2 cellular contexts compared by ENCODE assay signal in genomic region chr1:244276646-244277045, GRCh38.
TF ChIP-seq lines count a peak whose summit lies in the region.

No MANE protein-coding gene starts in this region.

TF ChIP-seq in A549, 52 proteins besides CTCF, POLR2A, EP300 and RAD21 (continued from another document):
- TF ChIP-seq HEYL (CRISPR knock-in tag; IDR thresholded peaks at IDR 0.05) (no peak), ATOH8 (CRISPR knock-in tag; IDR thresholded peaks at IDR 0.05; ENCODE audit: low read depth) (no peak), FOXS1 (CRISPR knock-in tag; IDR thresholded peaks at IDR 0.05) (no peak), JUNB (IDR thresholded peaks at IDR 0.05) (no peak), HMGXB4 (CRISPR knock-in tag; IDR thresholded peaks at IDR 0.05; ENCODE audit: borderline replicate concordance) (no peak), CBX2 (IDR thresholded peaks at IDR 0.05; ENCODE audit: borderline replicate concordance, low read depth) (no peak), CHD2 (IDR thresholded peaks at IDR 0.05; ENCODE audit: low read length, partially characterized antibody) (no peak), ZNF302 (CRISPR knock-in tag; IDR thresholded peaks at IDR 0.05) (no peak), PBX3 (IDR thresholded peaks at IDR 0.05) (no peak), NR3C1 (IDR thresholded peaks at IDR 0.05) (no peak), EHMT2 (IDR thresholded peaks at IDR 0.05; ENCODE audit: low read depth) (no peak), HOXA7 (CRISPR knock-in tag; IDR thresholded peaks at IDR 0.05) (no peak), TP53 (CRISPR knock-in tag; IDR thresholded peaks at IDR 0.05) (no peak)

TF ChIP-seq in IMR-90, 13 proteins besides CTCF, POLR2A, EP300 and RAD21 (continued from another document):
- no peak for TF ChIP-seq ELK1 (IDR thresholded peaks at IDR 0.05; ENCODE audit: borderline replicate concordance, low read depth, low read length)
- no peak for TF ChIP-seq RFX5 (IDR thresholded peaks at IDR 0.05; ENCODE audit: low read depth, low read length)
- no peak for TF ChIP-seq NFE2L2 (IDR thresholded peaks at IDR 0.05; ENCODE audit: low read depth, low read length)
- TF ChIP-seq FOS (IDR thresholded peaks at IDR 0.05; ENCODE audit: low read depth, low read length), result no peak
- no peak for TF ChIP-seq RCOR1 (IDR thresholded peaks at IDR 0.05; ENCODE audit: insufficient replicate concordance, low read length)
- no peak for TF ChIP-seq CHD1 (IDR thresholded peaks at IDR 0.05; ENCODE audit: low read depth, low read length)
- TF ChIP-seq USF2 (IDR thresholded peaks at IDR 0.05; ENCODE audit: low read depth, low read length), result no peak
- no peak for TF ChIP-seq CEBPB (IDR thresholded peaks at IDR 0.05; ENCODE audit: low read depth, low read length)
- TF ChIP-seq MAZ (IDR thresholded peaks at IDR 0.05; ENCODE audit: borderline replicate concordance, low read depth, low read length), result no peak
- TF ChIP-seq BHLHE40 (IDR thresholded peaks at IDR 0.05; ENCODE audit: low read depth, low read length), result no peak
- no peak for TF ChIP-seq SMC3 (IDR thresholded peaks at IDR 0.05; ENCODE audit: low read depth, low read length)
